ENCODE assay signal across 1 cellular context in genomic region chr4:41287005-41287404, GRCh38.
TF ChIP-seq lines count a peak whose summit lies in the region.

No MANE protein-coding gene starts in this region.

TF ChIP-seq in Ishikawa, 13 proteins besides CTCF, POLR2A, EP300 and RAD21 (continued from another document):
- TF ChIP-seq REST (IDR thresholded peaks at IDR 0.05; ENCODE audit: low read depth), result no peak
